In the genomic region with DNA sequence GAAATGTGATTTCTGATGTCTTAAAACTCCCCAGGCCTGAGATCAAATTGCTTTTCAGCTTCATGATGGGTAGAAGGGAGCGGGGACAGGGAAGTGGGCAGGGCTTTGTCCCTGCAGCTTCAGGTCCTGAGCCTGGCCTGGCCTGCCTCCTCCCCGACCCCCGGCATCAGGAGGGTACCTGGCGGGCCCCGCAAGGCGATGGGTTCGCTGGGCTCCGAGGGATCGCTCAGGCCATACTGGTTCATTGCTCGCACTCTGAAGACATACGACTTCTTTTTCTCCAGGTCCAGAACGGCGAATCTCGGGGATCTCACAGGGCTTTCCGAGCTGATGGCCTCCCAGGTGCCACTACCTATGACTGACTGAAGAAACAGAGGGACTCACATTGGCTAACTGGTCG, we compare ENCODE assay signal across 37 cellular contexts. TPM values are rescaled to one million over a fixed set of nuclear protein-coding genes. Genes with fewer than 3 reads are reported as not detected.
"Had no signal": no experiment of that assay in that cellular context is flagged by ENCODE, and none has a peak within 500 bp of the region (broad histone marks: within the 10 kb centered on the region; RNA-seq: fewer than 3 reads in every experiment).

No MANE protein-coding gene starts in this region.

- H3K27ac ChIP-seq: adrenal gland, body of pancreas, brain microvascular endothelial cell, breast epithelium, VCaP had no signal

- DNase-seq: activated B cell treated with CpG ODN at 0.5 μM for 24 hours; activated CD4-positive, alpha-beta memory T cell treated with anti-CD3 and anti-CD28 coated beads for 36 hours; activated CD4-positive, alpha-beta T cell treated with anti-CD3 and anti-CD28 coated beads for 4 hours; activated CD4-positive, alpha-beta T cell treated with anti-CD3 and anti-CD28 coated beads, Interleukin-2, amount 10 ng/mL, durations not matched to agents 24 days and 14 days; activated CD4-positive, alpha-beta T cell treated with anti-CD3 and anti-CD28 coated beads, Interleukin-2, amount 50 U/mL, for 1 hour; activated CD4-positive, alpha-beta T cell treated with anti-CD3 and anti-CD28 coated beads, Interleukin-2, amount 50 U/mL, for 4 hours; activated CD4-positive, CD25-positive, alpha-beta regulatory T cell treated with anti-CD3 and anti-CD28 coated beads, Interleukin-2, amount 50 U/mL, for 72 hours; activated CD8-positive, alpha-beta memory T cell treated with anti-CD3 and anti-CD28 coated beads, Interleukin-2, amount 50 U/mL, for 4 hours; activated CD8-positive, alpha-beta T cell treated with anti-CD3 and anti-CD28 coated beads for 36 hours; activated effector memory CD4-positive, alpha-beta T cell treated with anti-CD3 and anti-CD28 coated beads, Interleukin-2, amount 50 U/mL, for 16 hours; activated gamma-delta T cell treated with Interleukin-2 at 50 U/mL for 16 hours; activated naive CD4-positive, alpha-beta T cell; activated naive CD4-positive, alpha-beta T cell treated with anti-CD3 and anti-CD28 coated beads for 36 hours; activated naive CD4-positive, alpha-beta T cell treated with anti-CD3 and anti-CD28 coated beads, Interleukin-2, amount 50 U/mL, for 16 hours; activated naive CD8-positive, alpha-beta T cell treated with anti-CD3 and anti-CD28 coated beads for 36 hours; activated T-cell treated with anti-CD3 and anti-CD28 coated beads for 4 hours; activated T-cell treated with anti-CD3 and anti-CD28 coated beads, Interleukin-2, amount 50 U/mL, for 1 hour; activated T-cell treated with anti-CD3 and anti-CD28 coated beads, Interleukin-2, amount 50 U/mL, for 4 hours; activated T-cell treated with anti-CD3 and anti-CD28 coated beads, Interleukin-2, amount 50 U/mL, for 72 hours; adrenal gland; amniotic stem cell; aorta; body of pancreas; brain microvascular endothelial cell; central memory CD4-positive, alpha-beta T cell; T-helper 1 cell; T-helper 2 cell; T-helper 9 cell had no signal

- FAIRE-seq: astrocyte, TTC549 had no signal

- H3K36me3 ChIP-seq: adrenal gland, brain microvascular endothelial cell, breast epithelium had no signal

- H3K4me1 ChIP-seq: adrenal gland, breast epithelium had no signal

- ATAC-seq: activated CD8-positive, alpha-beta T cell treated with anti-CD3 and anti-CD28 coated beads for 36 hours; activated naive CD4-positive, alpha-beta T cell treated with anti-CD3 and anti-CD28 coated beads, Interleukin-2, amount 50 U/mL, for 72 hours; activated T-cell treated with anti-CD3 and anti-CD28 coated beads, Interleukin-2, amount 50 U/mL, for 4 hours; activated T-cell treated with anti-CD3 and anti-CD28 coated beads, Interleukin-2, amount 50 U/mL, for 72 hours; activated T-helper 17 cell treated with anti-CD3 and anti-CD28 coated beads, Interleukin-2, amount 50 U/mL, for 72 hours; body of pancreas had no signal

- H3K27me3 ChIP-seq: adrenal gland, body of pancreas, brain microvascular endothelial cell, breast epithelium had no signal

- H3K9me3 ChIP-seq: adrenal gland, body of pancreas, breast epithelium had no signal

- H3K4me3 ChIP-seq: adrenal gland, body of pancreas, breast epithelium had no signal

RNA-seq across cellular contexts. Expression of a gene that starts 25.5 kb away (rescaled TPM):
- total RNA-seq: activated B cell treated with CpG ODN at 0.5 μM for 24 hours; activated CD4-positive, alpha-beta memory T cell treated with anti-CD3 and anti-CD28 coated beads for 36 hours; activated CD4-positive, alpha-beta T cell treated with anti-CD3 and anti-CD28 coated beads, Interleukin-2, amount 10 ng/mL, durations not matched to agents 24 days and 14 days; activated CD8-positive, alpha-beta memory T cell treated with anti-CD3 and anti-CD28 coated beads for 36 hours; activated CD8-positive, alpha-beta T cell treated with anti-CD3 and anti-CD28 coated beads for 36 hours; activated naive CD4-positive, alpha-beta T cell treated with anti-CD3 and anti-CD28 coated beads for 36 hours; activated naive CD4-positive, alpha-beta T cell treated with anti-CD3 and anti-CD28 coated beads, Interleukin-2, amount 50 U/mL, for 72 hours; activated naive CD8-positive, alpha-beta T cell treated with anti-CD3 and anti-CD28 coated beads for 36 hours; activated T-cell treated with anti-CD3 and anti-CD28 coated beads, Interleukin-2, amount 50 U/mL, for 4 hours; activated T-cell treated with anti-CD3 and anti-CD28 coated beads, Interleukin-2, amount 50 U/mL, for 72 hours; activated T-helper 1 cell treated with anti-CD3 and anti-CD28 coated beads, Interleukin-12 subunit alpha, Interleukin-12 subunit beta, Interleukin-2, Interleukin-4 antibody, amounts not matched to agents 30 ng/mL and 10 ng/mL and 1 ng/mL, durations not matched to agents 14 hours and 24 hours and 36 hours; activated T-helper 17 cell treated with anti-CD3 and anti-CD28 coated beads, Interleukin-2, amount 50 U/mL, for 72 hours had no signal

RNA-seq across cellular contexts. Expression of a gene that starts 56.5 kb away (rescaled TPM):
- total RNA-seq: activated CD4-positive, alpha-beta memory T cell treated with anti-CD3 and anti-CD28 coated beads for 36 hours; activated CD4-positive, alpha-beta T cell treated with anti-CD3 and anti-CD28 coated beads, Interleukin-2, amount 10 ng/mL, durations not matched to agents 24 days and 14 days; activated CD8-positive, alpha-beta memory T cell treated with anti-CD3 and anti-CD28 coated beads for 36 hours; activated CD8-positive, alpha-beta T cell treated with anti-CD3 and anti-CD28 coated beads for 36 hours; activated naive CD4-positive, alpha-beta T cell treated with anti-CD3 and anti-CD28 coated beads for 36 hours; activated naive CD4-positive, alpha-beta T cell treated with anti-CD3 and anti-CD28 coated beads, Interleukin-2, amount 50 U/mL, for 72 hours; activated naive CD8-positive, alpha-beta T cell treated with anti-CD3 and anti-CD28 coated beads for 36 hours; activated T-cell treated with anti-CD3 and anti-CD28 coated beads, Interleukin-2, amount 50 U/mL, for 72 hours; activated T-helper 1 cell treated with anti-CD3 and anti-CD28 coated beads, Interleukin-12 subunit alpha, Interleukin-12 subunit beta, Interleukin-2, Interleukin-4 antibody, amounts not matched to agents 30 ng/mL and 10 ng/mL and 1 ng/mL, durations not matched to agents 14 hours and 24 hours and 36 hours; activated T-helper 17 cell treated with anti-CD3 and anti-CD28 coated beads, Interleukin-2, amount 50 U/mL, for 72 hours; astrocyte; cerebellum had no signal
